Comparison of ENCODE assay signal across 17 cellular contexts in genomic region chr2:145931836-145932352, GRCh38.
DNase-seq lines count a peak whose midpoint lies in the region; ATAC-seq and TF ChIP-seq lines count a peak whose summit lies in the region.
"Had no signal": no experiment of that assay in that cellular context is flagged by ENCODE, and none has a peak within 500 bp of the region (broad histone marks: within the 10 kb centered on the region; RNA-seq: fewer than 3 reads in every experiment).

No MANE protein-coding gene starts in this region.

- H4K8ac ChIP-seq in neuronal stem cell (ENCODE audit: low read depth, low read length), result no peak overlapping the region

- H2BK12ac ChIP-seq in neuronal stem cell (ENCODE audit: low read length), result no peak overlapping the region

- no peaks in the 10 kb centered on the region for H3K27me3 ChIP-seq in HAP-1 (ENCODE audit: low read depth)
- no peaks in the 10 kb centered on the region for H3K27me3 ChIP-seq in neuronal stem cell (ENCODE audit: control insufficient read depth in 3 of 3, insufficient read depth in 3 of 3, low read depth in 1 of 3, low read length in 3 of 3)
- no peaks in the 10 kb centered on the region for H3K27me3 ChIP-seq in mammary epithelial cell (ENCODE audit: insufficient read depth, low read length)
- H3K27me3 ChIP-seq: BLaER1, Peyer's patch, upper lobe of left lung had no signal

- H2BK120ac ChIP-seq in neuronal stem cell (ENCODE audit: low read depth, low read length), result no peak overlapping the region

- H3K79me1 ChIP-seq in neuronal stem cell (ENCODE audit: low read depth, low read length), result no peaks in the 10 kb centered on the region

- H3K4me2 ChIP-seq in neuronal stem cell (ENCODE audit: insufficient read depth, low read length, poor library complexity, severe bottlenecking) (no peak overlapping the region), mammary epithelial cell (ENCODE audit: insufficient read depth, low read depth, low read length) (no peak overlapping the region)
- H3K4me2 ChIP-seq: BLaER1 had no signal

- peak; percentile 32 to 93 for DNase-seq in HAP-1 (ENCODE audit: low spot score in 2 of 2)
- DNase-seq in NCI-H2081 (lab: John Stamatoyannopoulos, UW), result peak; percentile 45 to 86
- DNase-seq in epithelial cell of proximal tubule (ENCODE audit: low read depth), result peak; percentile 4
- DNase-seq in neuronal stem cell (ENCODE audit: low spot score), result no peak
- no peak for DNase-seq in mammary epithelial cell
- DNase-seq in activated CD4-positive, alpha-beta T cell treated with anti-CD3 and anti-CD28 coated beads, Interleukin-2, amount 50 U/mL, for 4 hours, result no peak
- no peak for DNase-seq in activated naive CD4-positive, alpha-beta T cell (lab: John Stamatoyannopoulos, UW)
- DNase-seq: activated CD8-positive, alpha-beta T cell treated with anti-CD3 and anti-CD28 coated beads, Interleukin-2, amount 10 ng/mL, durations not matched to agents 7 days and 5 days; activated T-cell treated with anti-CD3 and anti-CD28 coated beads, Interleukin-2, amount 50 U/mL, for 72 hours; caudate nucleus; NCI-H1092 treated with DMSO at 0.1 percent for 48 hours; NCI-H524 treated with DMSO at 0.1 percent for 48 hours; Peyer's patch; SW 1271; upper lobe of left lung had no signal

- intact Hi-C loops in mammary epithelial cell (cut with micrococcal nuclease), result no loop called here

- TF ChIP-seq CTCF in epithelial cell of proximal tubule (conservative IDR thresholded peaks at IDR 0.05; ENCODE audit: low read depth, low read length) (no peak), mammary epithelial cell (conservative IDR thresholded peaks at IDR 0.05 in 1 of 2, IDR thresholded peaks at IDR 0.05 in 1 of 2; ENCODE audit: extremely low read depth in 1 of 2, insufficient read depth in 1 of 2, low read depth in 1 of 2, low read length in 2 of 2) (no peak)

- H3K27ac ChIP-seq in neuronal stem cell (replicated peaks; ENCODE audit: low read length), result no peak overlapping the region
- H3K27ac ChIP-seq in mammary epithelial cell (ENCODE audit: insufficient read depth, low read depth, low read length), result no peak overlapping the region
- H3K27ac ChIP-seq: BLaER1, Peyer's patch, upper lobe of left lung had no signal

- no peaks in the 10 kb centered on the region for H4K20me1 ChIP-seq in mammary epithelial cell (ENCODE audit: insufficient read depth, low read length)
- H4K20me1 ChIP-seq: BLaER1 had no signal

- H2AFZ ChIP-seq in neuronal stem cell (ENCODE audit: low read length) (peak overlapping the region; percentile 47), mammary epithelial cell (ENCODE audit: low read depth, low read length) (no peak overlapping the region)

- dilution Hi-C loops in mammary epithelial cell (cut with HindIII; ENCODE audit: low sequenced_read_pairs), result no loop called here

- no peak overlapping the region for H3K9ac ChIP-seq in neuronal stem cell (ENCODE audit: low read depth, low read length, poor library complexity)
- H3K9ac ChIP-seq in mammary epithelial cell (ENCODE audit: insufficient read depth, low read length), result no peak overlapping the region
- H3K9ac ChIP-seq: BLaER1 had no signal

- CTCF ChIA-PET in mammary epithelial cell (lab: Charles Lee; ENCODE audit: low non-redundant PET), result no interaction called here

- H3K4me1 ChIP-seq in HAP-1, result peaks cover 7% of the 10 kb centered on the region
- H3K4me1 ChIP-seq in neuronal stem cell (ENCODE audit: control insufficient read depth in 2 of 2, insufficient read depth in 1 of 2, low read depth in 1 of 2, low read length in 2 of 2), result peaks cover 1 to 31% of the 10 kb centered on the region in 2 donors
- H3K4me1 ChIP-seq in mammary epithelial cell (ENCODE audit: insufficient read depth, low read length), result no peaks in the 10 kb centered on the region
- H3K4me1 ChIP-seq: BLaER1, Peyer's patch, upper lobe of left lung had no signal

- no peak overlapping the region for H3K18ac ChIP-seq in neuronal stem cell (ENCODE audit: low read length)

- H2BK5ac ChIP-seq in neuronal stem cell (ENCODE audit: low read length), result no peak overlapping the region

- in situ Hi-C loops in HAP-1 (cut with MboI; ENCODE audit: low sequenced_read_pairs), result no loop called here
- in situ Hi-C loops in mammary epithelial cell (cut with MboI; ENCODE audit: low sequenced_read_pairs in 2 of 2), result no loop called here

- no peaks in the 10 kb centered on the region for H3K79me2 ChIP-seq in mammary epithelial cell (ENCODE audit: insufficient read depth, low read length)

- ATAC-seq in GM18498 (IDR thresholded peaks at IDR 0.05; ENCODE audit: unreplicated experiment), result no peak
- ATAC-seq: activated CD8-positive, alpha-beta T cell treated with anti-CD3 and anti-CD28 coated beads, Interleukin-2, amount 10 ng/mL, durations not matched to agents 7 days and 5 days; activated T-cell treated with anti-CD3 and anti-CD28 coated beads, Interleukin-2, amount 50 U/mL, for 72 hours had no signal

- H3K23ac ChIP-seq in neuronal stem cell (ENCODE audit: low read depth, low read length, poor library complexity), result no peak overlapping the region

- H3K9me3 ChIP-seq in HAP-1 (no peaks in the 10 kb centered on the region), neuronal stem cell (replicated peaks in 1 of 2; ENCODE audit: control insufficient read depth in 2 of 2, insufficient read depth in 1 of 2, low read depth in 1 of 2, low read length in 2 of 2) (no peaks in the 10 kb centered on the region), mammary epithelial cell (replicated peaks; ENCODE audit: insufficient read depth, low read length) (no peaks in the 10 kb centered on the region)
- H3K9me3 ChIP-seq: BLaER1, Peyer's patch, upper lobe of left lung had no signal

- WGBS in neuronal stem cell (ENCODE audit: extremely low coverage in 2 of 2, insufficient read length in 2 of 2, insufficient replicate concordance in 1 of 2), 2 donors, result no CpG with 5 or more reads among the region's 1 CpG
- 100% methylated on average over 1 of the region's 1 CpG for WGBS in mammary epithelial cell (ENCODE audit: low coverage, missing lambda C conversion rate)

- no peak overlapping the region for H2AK5ac ChIP-seq in neuronal stem cell (ENCODE audit: low read depth, low read length)

- H3K36me3 ChIP-seq in HAP-1 (replicated peaks) (no peaks in the 10 kb centered on the region), neuronal stem cell (replicated peaks in 1 of 2; ENCODE audit: control insufficient read depth in 2 of 2, insufficient read depth in 2 of 2, low read length in 2 of 2) (no peaks in the 10 kb centered on the region), mammary epithelial cell (ENCODE audit: insufficient read depth, low read length) (no peaks in the 10 kb centered on the region)
- H3K36me3 ChIP-seq: BLaER1, Peyer's patch, upper lobe of left lung had no signal

- no peak overlapping the region for H3K4ac ChIP-seq in neuronal stem cell (ENCODE audit: low read length)

- no peak overlapping the region for H4K91ac ChIP-seq in neuronal stem cell (ENCODE audit: low read depth, low read length, poor library complexity)

- H3K14ac ChIP-seq in neuronal stem cell (ENCODE audit: low read length), result no peak overlapping the region

- BruUV-seq in mammary epithelial cell (replicated peaks; lab: Mats Ljungman, UMichigan), result no TSS peak

- no peak overlapping the region for H2BK15ac ChIP-seq in neuronal stem cell (ENCODE audit: low read length)

- no peak overlapping the region for H3K4me3 ChIP-seq in HAP-1
- no peak overlapping the region for H3K4me3 ChIP-seq in epithelial cell of proximal tubule (ENCODE audit: low read depth, low read length)
- H3K4me3 ChIP-seq in neuronal stem cell (ENCODE audit: low read length in 2 of 2), result no peak overlapping the region
- no peak overlapping the region for H3K4me3 ChIP-seq in mammary epithelial cell (replicated peaks in 1 of 3; ENCODE audit: insufficient read depth in 1 of 3, low read depth in 2 of 3, low read length in 3 of 3)
- H3K4me3 ChIP-seq: BLaER1, Peyer's patch, upper lobe of left lung had no signal

Comparison
In these comparisons a context has a peak if more than half of its experiments do, and no peak if none do; other contexts are left out.
1. DNase-seq: peak in HAP-1 (2 of 2), NCI-H2081 (2 of 2) and epithelial cell of proximal tubule (single experiment); none in neuronal stem cell (single experiment), mammary epithelial cell (single experiment), activated CD4-positive, alpha-beta T cell treated with anti-CD3 and anti-CD28 coated beads, Interleukin-2, amount 50 U/mL, for 4 hours (0 of 2) and activated naive CD4-positive, alpha-beta T cell (0 of 4).